In the genomic region with DNA sequence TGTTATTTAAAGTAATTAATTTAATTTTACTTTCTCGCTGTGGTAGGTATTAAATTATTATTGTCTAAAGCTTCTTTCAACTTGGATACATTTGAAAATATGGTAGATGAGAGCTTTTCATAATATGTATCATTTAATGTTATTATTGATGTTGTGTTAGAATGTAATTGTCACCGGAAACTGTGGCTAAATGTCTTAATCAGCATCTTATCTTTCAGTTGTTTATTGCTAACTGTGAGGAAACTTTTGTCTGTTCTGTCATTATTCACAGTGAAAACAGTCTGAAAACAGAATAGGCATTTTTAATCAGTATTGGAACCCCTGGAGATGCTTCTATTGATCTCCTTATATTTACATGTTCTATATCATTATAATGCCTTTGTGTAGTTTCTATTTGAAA, we compare ENCODE assay signal across 14 cellular contexts.
"Had no signal": no experiment of that assay in that cellular context is flagged by ENCODE, and none has a peak within 500 bp of the region (broad histone marks: within the 10 kb centered on the region; RNA-seq: fewer than 3 reads in every experiment).

No MANE protein-coding gene starts in this region.

- H3K27ac ChIP-seq: cardiac muscle cell, hepatocyte, pancreas, thoracic aorta, WERI-Rb-1 had no signal

- H3K4me1 Mint-ChIP-seq: naive B cell had no signal

- H3K27me3 ChIP-seq: cardiac muscle cell, esophagus squamous epithelium, hepatocyte, pancreas had no signal

- H3K9me3 ChIP-seq: pancreas, thoracic aorta had no signal

- H3K4me3 Mint-ChIP-seq: activated CD8-positive, alpha-beta T cell treated with anti-CD3 and anti-CD28 coated beads, Interleukin-2, amount 10 ng/mL, durations not matched to agents 7 days and 5 days; naive B cell had no signal

- H3K4me1 ChIP-seq: pancreas had no signal

- DNase-seq: activated CD8-positive, alpha-beta T cell treated with anti-CD3 and anti-CD28 coated beads, Interleukin-2, amount 10 ng/mL, durations not matched to agents 7 days and 5 days; esophagus squamous epithelium; islet precursor cell; naive B cell; pancreas; stimulated activated CD4-positive, alpha-beta T cell treated with anti-CD3 and anti-CD28 coated beads, Interleukin-12 subunit alpha, Interleukin-12 subunit beta, amount 100 ng/mL, for 4 hours; stimulated activated CD4-positive, alpha-beta T cell treated with anti-CD3 and anti-CD28 coated beads, Interleukin-2, amount 100 ng/mL, for 24 hours; T1000; WERI-Rb-1 had no signal

- H3K36me3 Mint-ChIP-seq: activated naive CD4-positive, alpha-beta T cell treated with anti-CD3 and anti-CD28 coated beads, Interleukin-2, amount 50 U/mL, for 72 hours; naive B cell had no signal

- H2AFZ ChIP-seq: hepatocyte had no signal

- H3K4me3 ChIP-seq: cardiac muscle cell, esophagus squamous epithelium, hepatocyte, pancreas, thoracic aorta had no signal

- H3K36me3 ChIP-seq: cardiac muscle cell, esophagus squamous epithelium, pancreas, thoracic aorta, WERI-Rb-1 had no signal

- H3K4me2 ChIP-seq: hepatocyte had no signal

- ATAC-seq: left lobe of liver, pancreas had no signal

- H3K9me3 Mint-ChIP-seq: activated naive CD4-positive, alpha-beta T cell treated with anti-CD3 and anti-CD28 coated beads, Interleukin-2, amount 50 U/mL, for 72 hours had no signal

- H3K27ac Mint-ChIP-seq: naive B cell had no signal

- H3K27me3 Mint-ChIP-seq: naive B cell had no signal
